Comparison of ENCODE assay signal across 1 cellular context in the genomic region with DNA sequence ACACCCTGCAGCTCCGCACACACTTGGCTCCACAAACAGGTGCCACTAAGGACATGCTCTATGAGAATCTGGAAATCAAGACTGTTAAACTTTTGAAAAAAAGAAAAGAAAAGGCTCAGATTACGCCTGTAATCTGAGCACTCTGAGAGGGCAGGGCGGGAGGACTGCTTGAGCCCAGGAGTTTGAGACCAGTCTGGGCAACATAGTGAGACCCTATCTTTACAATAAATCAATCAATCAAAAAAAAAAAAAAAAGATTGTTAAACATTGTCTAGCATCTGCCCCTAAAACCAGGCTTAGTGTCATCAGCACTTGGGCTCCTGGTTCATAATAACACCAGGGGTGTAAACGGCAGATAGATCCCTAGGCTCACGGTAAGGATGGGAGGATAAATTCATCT.
TF ChIP-seq lines count a peak whose summit lies in the region.

No MANE protein-coding gene starts in this region.

TF ChIP-seq in HepG2, 621 proteins besides CTCF, POLR2A, EP300 and RAD21:
- TF ChIP-seq ZNF121 (CRISPR knock-in tag; IDR thresholded peaks at IDR 0.05) (0 out of 2 replicates have a peak, but pooled peaks have one; percentile 25), PRDM4 (CRISPR knock-in tag; IDR thresholded peaks at IDR 0.05; ENCODE audit: borderline replicate concordance) (no peak)
